In genomic region chr17:8785547-8786412, GRCh38 we compare ENCODE assay signal across 8 cellular contexts. TPM values are rescaled to one million over a fixed set of nuclear protein-coding genes. Genes with fewer than 3 reads are reported as not detected.
A peak's percentile ranks its signal among the peaks of the same experiment; 100 is the strongest.
DNase-seq lines count a peak whose midpoint lies in the region; ATAC-seq and TF ChIP-seq lines count a peak whose summit lies in the region.

No MANE protein-coding gene starts in this region.

- TF ChIP-seq CTCF in lower leg skin (IDR thresholded peaks at IDR 0.05): no peak

- ATAC-seq in HG02870 (IDR thresholded peaks at IDR 0.05; ENCODE audit: unreplicated experiment): no peak

- no peaks in the 10 kb centered on the region for H3K27me3 Mint-ChIP-seq in dendritic cell treated with granulocyte-macrophage colony-stimulating factor and Interleukin-4, amounts not matched to agents 40 ng/mL and 50 ng/mL, for 4 days

- no peak overlapping the region for H3K4me3 ChIP-seq in lower leg skin (ENCODE audit: low read depth, poor library complexity, severe bottlenecking)

- peak overlapping the region; percentile 22 for H3K27ac Mint-ChIP-seq in dendritic cell treated with granulocyte-macrophage colony-stimulating factor and Interleukin-4, amounts not matched to agents 40 ng/mL and 50 ng/mL, for 4 days

- peaks cover 28% of the 10 kb centered on the region for H3K4me1 Mint-ChIP-seq in dendritic cell treated with granulocyte-macrophage colony-stimulating factor and Interleukin-4, amounts not matched to agents 40 ng/mL and 50 ng/mL, for 4 days (ENCODE audit: low read depth)

- DNase-seq in DMS79 treated with DMSO at 0.1 percent for 48 hours (lab: John Stamatoyannopoulos, UW) (peak; percentile 2), DMS79 (lab: John Stamatoyannopoulos, UW) (no peak), NCI-H2081 (lab: John Stamatoyannopoulos, UW) (peak; percentile 36 to 38), lower leg skin (ENCODE audit: low spot score in 2 of 2) (peak; percentile 74 to 96)
- peak; percentile 61 for DNase-seq in activated CD4-positive, alpha-beta T cell treated with anti-CD3 and anti-CD28 coated beads, Interleukin-2, amount 50 U/mL, for 1 hour
- peak; percentile 18 to 65 (median 50) for DNase-seq in stimulated activated CD4-positive, alpha-beta T cell treated with anti-CD3 and anti-CD28 coated beads, TNF-alpha, amount 100 ng/mL, for 48 hours (ENCODE audit: low read depth in 3 of 3)

- H3K9me3 Mint-ChIP-seq in dendritic cell treated with granulocyte-macrophage colony-stimulating factor and Interleukin-4, amounts not matched to agents 40 ng/mL and 50 ng/mL, for 4 days: no peaks in the 10 kb centered on the region

- WGBS in lower leg skin, 2 donors: 26% methylated on average over 19 of the region's 19 CpGs

- intact Hi-C loops in dendritic cell treated with granulocyte-macrophage colony-stimulating factor and Interleukin-4, amounts not matched to agents 40 ng/mL and 50 ng/mL, for 4 days (cut with micrococcal nuclease): loop anchor here (1.0 to 10.0 kb wide), 3 partner anchors 31 to 375 kb away; no protein-coding TSS in a partner anchor
- intact Hi-C loops in lower leg skin (cut with DNase I; ENCODE audit: low total_unique reads): no loop called here

- H3K4me3 Mint-ChIP-seq in dendritic cell treated with granulocyte-macrophage colony-stimulating factor and Interleukin-4, amounts not matched to agents 40 ng/mL and 50 ng/mL, for 4 days: no peak overlapping the region

- no peak for TF ChIP-seq POLR2A in lower leg skin (IDR thresholded peaks at IDR 0.05)

- H3K36me3 Mint-ChIP-seq in dendritic cell treated with granulocyte-macrophage colony-stimulating factor and Interleukin-4, amounts not matched to agents 40 ng/mL and 50 ng/mL, for 4 days (ENCODE audit: low read depth): no peaks in the 10 kb centered on the region

RNA-seq across cellular contexts. Expression of gene MFSD6L, which starts 13.4 kb away (rescaled TPM):
- total RNA-seq in lower leg skin: under 1 TPM in 2 of 4 donors, not detected in 2; 0.19 to 0.23 TPM

RNA-seq across cellular contexts. Expression of gene SPDYE4, which starts 27.4 kb away (rescaled TPM):
- not detected for total RNA-seq in lower leg skin

RNA-seq across cellular contexts. Expression of gene CCDC42, which starts 41.1 kb away (rescaled TPM):
- total RNA-seq in lower leg skin: not detected
